ENCODE assay signal across 9 cellular contexts in genomic region chr2:109031481-109032228, GRCh38. TPM values are rescaled to one million over a fixed set of nuclear protein-coding genes. Genes with fewer than 3 reads are reported as not detected.
DNase-seq lines count a peak whose midpoint lies in the region; ATAC-seq, FAIRE-seq and TF ChIP-seq lines count a peak whose summit lies in the region.
"Had no signal": no experiment of that assay in that cellular context is flagged by ENCODE, and none has a peak within 500 bp of the region (broad histone marks: within the 10 kb centered on the region; RNA-seq: fewer than 3 reads in every experiment).

No MANE protein-coding gene starts in this region.

- no peaks in the 10 kb centered on the region for H3K9me3 ChIP-seq in Peyer's patch
- H3K9me3 ChIP-seq in heart left ventricle: no peaks in the 10 kb centered on the region
- no peaks in the 10 kb centered on the region for H3K9me3 ChIP-seq in psoas muscle

- H3K36me3 ChIP-seq in Peyer's patch (no peaks in the 10 kb centered on the region), heart left ventricle (no peaks in the 10 kb centered on the region), psoas muscle (ENCODE audit: insufficient read depth in 1 of 2, low read depth in 1 of 2) (no peaks in the 10 kb centered on the region)

- TF ChIP-seq CTCF in Peyer's patch (IDR thresholded peaks at IDR 0.05) (peak in 1 of 6 experiments; percentile 19), heart left ventricle (IDR thresholded peaks at IDR 0.05) (peak in 1 of 12 donors; percentile 14), psoas muscle (IDR thresholded peaks at IDR 0.05) (no peak)

- intact Hi-C loops in heart left ventricle (cut with DNase I): no loop called here
- intact Hi-C loops in psoas muscle (cut with DNase I): no loop called here

- H3K27ac ChIP-seq in Peyer's patch (peak overlapping the region; percentile 67 to 84 (median 74)), heart left ventricle (peak overlapping the region in 1 of 12 donors; percentile 87), psoas muscle (no peak overlapping the region)

- H3K4me3 ChIP-seq in Peyer's patch (peak overlapping the region; percentile 26 to 61 (median 52)), heart left ventricle (peak overlapping the region; percentile 7 to 63 (median 52)), psoas muscle (peak overlapping the region; percentile 62)

- FAIRE-seq in urothelium cell line (lab: Jason Lieb, UNC): no peak

- H3K4me1 ChIP-seq in Peyer's patch (peaks cover 0 to 5% (median 0%) of the 10 kb centered on the region in 4 donors), heart left ventricle (peaks cover 0 to 25% (median 5%) of the 10 kb centered on the region in 12 donors), psoas muscle (no peaks in the 10 kb centered on the region)

- H3K27me3 ChIP-seq in Peyer's patch: no peaks in the 10 kb centered on the region
- H3K27me3 ChIP-seq in heart left ventricle: peaks cover 0 to 6% (median 0%) of the 10 kb centered on the region in 9 donors
- H3K27me3 ChIP-seq in psoas muscle (ENCODE audit: insufficient read depth in 3 of 3, low read length in 2 of 3): peaks cover 0 to 3% (median 0%) of the 10 kb centered on the region in 3 donors

- WGBS in heart left ventricle, 4 donors: 3 to 6% (median 4%) methylated on average over 48 to 51 of the region's 51 CpGs
- 5 to 7% (median 7%) methylated on average over 46 to 51 of the region's 51 CpGs for WGBS in psoas muscle, 3 donors

- TF ChIP-seq POLR2A in Peyer's patch (IDR thresholded peaks at IDR 0.05): peak in 1 of 2 donors; percentile 4
- TF ChIP-seq POLR2A in heart left ventricle (IDR thresholded peaks at IDR 0.05): no peak

- DNase-seq in GDM1 (lab: John Stamatoyannopoulos, UW) (peak; percentile 8), Peyer's patch (peak; percentile 59 to 84 (median 70)), heart left ventricle (peak; percentile 24 to 75 (median 48)), psoas muscle (peak; percentile 40 to 58), urothelium cell line (ENCODE audit: low spot score) (peak; percentile 52), HCEC 1CT (no peak)
- DNase-seq in activated effector memory CD4-positive, alpha-beta T cell treated with anti-CD3 and anti-CD28 coated beads, Interleukin-2, amount 50 U/mL, for 16 hours: peak; percentile 85

- ATAC-seq in HG02642 (IDR thresholded peaks at IDR 0.05; ENCODE audit: poor library complexity, unreplicated experiment): peak; percentile 72
- ATAC-seq in heart left ventricle: peak in 3 of 4 donors; percentile 70 to 80 (median 74)
- ATAC-seq in psoas muscle: peak; percentile 65 to 82 (median 68)

RNA-seq across cellular contexts. Expression of gene EDAR, which starts 42.6 kb away (rescaled TPM):
- total RNA-seq in Peyer's patch (1 to 10 TPM in 1 of 4 donors, under 1 TPM in 2, not detected in 1; 0.38 to 5.0 (median 0.88) TPM), heart left ventricle (under 1 TPM in 2 of 9 donors, not detected in 7; 0.16 to 0.20 TPM), psoas muscle (not detected)
- polyA plus RNA-seq in heart left ventricle (under 1 TPM in 1 of 2 donors, not detected in 1; 0.01 TPM), psoas muscle (under 1 TPM in 1 of 3 donors, not detected in 2; 0.01 TPM)
- total RNA-seq: SK-MEL-5 had no signal
